Comparison of ENCODE assay signal across 1 cellular context in the genomic region with DNA sequence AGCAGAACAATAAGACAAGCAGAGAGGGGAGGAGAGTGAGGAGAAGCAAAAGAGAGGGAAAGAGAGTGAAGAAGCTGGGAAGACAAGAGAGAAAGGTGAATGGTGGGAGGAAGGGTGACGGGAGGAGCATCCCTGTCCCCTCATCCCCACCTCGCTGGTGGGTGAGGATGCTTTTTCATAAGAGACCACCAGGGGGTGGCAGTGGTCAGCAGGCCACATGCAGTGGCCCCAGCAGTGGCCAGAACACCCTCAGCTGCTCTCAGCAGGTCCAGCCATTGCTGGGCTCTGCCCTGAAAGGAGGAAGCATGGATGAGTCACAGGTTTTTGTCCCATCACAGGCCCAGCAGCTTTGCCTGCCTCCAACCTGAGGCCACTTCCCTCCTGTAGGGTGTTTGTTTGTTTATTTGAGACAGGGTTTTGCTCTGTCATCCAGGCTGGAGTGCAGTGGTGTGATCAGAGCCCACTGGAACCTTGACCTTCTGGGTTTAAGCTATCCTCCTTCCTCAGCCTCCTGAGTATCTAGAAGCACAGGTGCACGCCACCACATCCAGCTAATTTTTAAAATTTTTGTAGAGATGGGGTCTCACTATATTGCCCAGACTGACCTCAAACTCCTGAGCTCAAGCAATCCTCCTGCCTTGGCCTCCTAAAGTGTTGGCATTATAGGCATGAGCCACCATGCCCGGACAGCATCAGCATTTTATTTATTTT.
TF ChIP-seq lines count a peak whose summit lies in the region.

No MANE protein-coding gene starts in this region.

TF ChIP-seq in GM23338, 12 proteins besides CTCF, POLR2A, EP300 and RAD21 (continued from another document):
- TF ChIP-seq, protein P1, sequence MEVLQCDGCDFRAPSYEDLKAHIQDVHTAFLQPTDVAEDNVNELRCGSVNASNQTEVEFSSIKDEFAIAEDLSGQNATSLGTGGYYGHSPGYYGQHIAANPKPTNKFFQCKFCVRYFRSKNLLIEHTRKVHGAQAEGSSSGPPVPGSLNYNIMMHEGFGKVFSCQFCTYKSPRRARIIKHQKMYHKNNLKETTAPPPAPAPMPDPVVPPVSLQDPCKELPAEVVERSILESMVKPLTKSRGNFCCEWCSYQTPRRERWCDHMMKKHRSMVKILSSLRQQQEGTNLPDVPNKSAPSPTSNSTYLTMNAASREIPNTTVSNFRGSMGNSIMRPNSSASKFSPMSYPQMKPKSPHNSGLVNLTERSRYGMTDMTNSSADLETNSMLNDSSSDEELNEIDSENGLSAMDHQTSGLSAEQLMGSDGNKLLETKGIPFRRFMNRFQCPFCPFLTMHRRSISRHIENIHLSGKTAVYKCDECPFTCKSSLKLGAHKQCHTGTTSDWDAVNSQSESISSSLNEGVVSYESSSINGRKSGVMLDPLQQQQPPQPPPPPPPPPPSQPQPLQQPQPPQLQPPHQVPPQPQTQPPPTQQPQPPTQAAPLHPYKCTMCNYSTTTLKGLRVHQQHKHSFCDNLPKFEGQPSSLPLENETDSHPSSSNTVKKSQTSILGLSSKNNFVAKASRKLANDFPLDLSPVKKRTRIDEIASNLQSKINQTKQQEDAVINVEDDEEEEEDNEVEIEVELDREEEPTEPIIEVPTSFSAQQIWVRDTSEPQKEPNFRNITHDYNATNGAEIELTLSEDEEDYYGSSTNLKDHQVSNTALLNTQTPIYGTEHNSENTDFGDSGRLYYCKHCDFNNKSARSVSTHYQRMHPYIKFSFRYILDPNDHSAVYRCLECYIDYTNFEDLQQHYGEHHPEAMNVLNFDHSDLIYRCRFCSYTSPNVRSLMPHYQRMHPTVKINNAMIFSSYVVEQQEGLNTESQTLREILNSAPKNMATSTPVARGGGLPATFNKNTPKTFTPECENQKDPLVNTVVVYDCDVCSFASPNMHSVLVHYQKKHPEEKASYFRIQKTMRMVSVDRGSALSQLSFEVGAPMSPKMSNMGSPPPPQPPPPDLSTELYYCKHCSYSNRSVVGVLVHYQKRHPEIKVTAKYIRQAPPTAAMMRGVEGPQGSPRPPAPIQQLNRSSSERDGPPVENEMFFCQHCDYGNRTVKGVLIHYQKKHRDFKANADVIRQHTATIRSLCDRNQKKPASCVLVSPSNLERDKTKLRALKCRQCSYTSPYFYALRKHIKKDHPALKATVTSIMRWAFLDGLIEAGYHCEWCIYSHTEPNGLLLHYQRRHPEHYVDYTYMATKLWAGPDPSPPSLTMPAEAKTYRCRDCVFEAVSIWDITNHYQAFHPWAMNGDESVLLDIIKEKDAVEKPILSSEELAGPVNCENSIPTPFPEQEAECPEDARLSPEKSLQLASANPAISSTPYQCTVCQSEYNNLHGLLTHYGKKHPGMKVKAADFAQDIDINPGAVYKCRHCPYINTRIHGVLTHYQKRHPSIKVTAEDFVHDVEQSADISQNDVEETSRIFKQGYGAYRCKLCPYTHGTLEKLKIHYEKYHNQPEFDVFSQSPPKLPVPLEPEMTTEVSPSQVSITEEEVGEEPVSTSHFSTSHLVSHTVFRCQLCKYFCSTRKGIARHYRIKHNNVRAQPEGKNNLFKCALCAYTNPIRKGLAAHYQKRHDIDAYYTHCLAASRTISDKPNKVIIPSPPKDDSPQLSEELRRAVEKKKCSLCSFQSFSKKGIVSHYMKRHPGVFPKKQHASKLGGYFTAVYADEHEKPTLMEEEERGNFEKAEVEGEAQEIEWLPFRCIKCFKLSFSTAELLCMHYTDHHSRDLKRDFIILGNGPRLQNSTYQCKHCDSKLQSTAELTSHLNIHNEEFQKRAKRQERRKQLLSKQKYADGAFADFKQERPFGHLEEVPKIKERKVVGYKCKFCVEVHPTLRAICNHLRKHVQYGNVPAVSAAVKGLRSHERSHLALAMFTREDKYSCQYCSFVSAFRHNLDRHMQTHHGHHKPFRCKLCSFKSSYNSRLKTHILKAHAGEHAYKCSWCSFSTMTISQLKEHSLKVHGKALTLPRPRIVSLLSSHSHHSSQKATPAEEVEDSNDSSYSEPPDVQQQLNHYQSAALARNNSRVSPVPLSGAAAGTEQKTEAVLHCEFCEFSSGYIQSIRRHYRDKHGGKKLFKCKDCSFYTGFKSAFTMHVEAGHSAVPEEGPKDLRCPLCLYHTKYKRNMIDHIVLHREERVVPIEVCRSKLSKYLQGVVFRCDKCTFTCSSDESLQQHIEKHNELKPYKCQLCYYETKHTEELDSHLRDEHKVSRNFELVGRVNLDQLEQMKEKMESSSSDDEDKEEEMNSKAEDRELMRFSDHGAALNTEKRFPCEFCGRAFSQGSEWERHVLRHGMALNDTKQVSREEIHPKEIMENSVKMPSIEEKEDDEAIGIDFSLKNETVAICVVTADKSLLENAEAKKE (CRISPR knock-in tag; IDR thresholded peaks at IDR 0.05) = no peak
- TF ChIP-seq, protein P2, sequence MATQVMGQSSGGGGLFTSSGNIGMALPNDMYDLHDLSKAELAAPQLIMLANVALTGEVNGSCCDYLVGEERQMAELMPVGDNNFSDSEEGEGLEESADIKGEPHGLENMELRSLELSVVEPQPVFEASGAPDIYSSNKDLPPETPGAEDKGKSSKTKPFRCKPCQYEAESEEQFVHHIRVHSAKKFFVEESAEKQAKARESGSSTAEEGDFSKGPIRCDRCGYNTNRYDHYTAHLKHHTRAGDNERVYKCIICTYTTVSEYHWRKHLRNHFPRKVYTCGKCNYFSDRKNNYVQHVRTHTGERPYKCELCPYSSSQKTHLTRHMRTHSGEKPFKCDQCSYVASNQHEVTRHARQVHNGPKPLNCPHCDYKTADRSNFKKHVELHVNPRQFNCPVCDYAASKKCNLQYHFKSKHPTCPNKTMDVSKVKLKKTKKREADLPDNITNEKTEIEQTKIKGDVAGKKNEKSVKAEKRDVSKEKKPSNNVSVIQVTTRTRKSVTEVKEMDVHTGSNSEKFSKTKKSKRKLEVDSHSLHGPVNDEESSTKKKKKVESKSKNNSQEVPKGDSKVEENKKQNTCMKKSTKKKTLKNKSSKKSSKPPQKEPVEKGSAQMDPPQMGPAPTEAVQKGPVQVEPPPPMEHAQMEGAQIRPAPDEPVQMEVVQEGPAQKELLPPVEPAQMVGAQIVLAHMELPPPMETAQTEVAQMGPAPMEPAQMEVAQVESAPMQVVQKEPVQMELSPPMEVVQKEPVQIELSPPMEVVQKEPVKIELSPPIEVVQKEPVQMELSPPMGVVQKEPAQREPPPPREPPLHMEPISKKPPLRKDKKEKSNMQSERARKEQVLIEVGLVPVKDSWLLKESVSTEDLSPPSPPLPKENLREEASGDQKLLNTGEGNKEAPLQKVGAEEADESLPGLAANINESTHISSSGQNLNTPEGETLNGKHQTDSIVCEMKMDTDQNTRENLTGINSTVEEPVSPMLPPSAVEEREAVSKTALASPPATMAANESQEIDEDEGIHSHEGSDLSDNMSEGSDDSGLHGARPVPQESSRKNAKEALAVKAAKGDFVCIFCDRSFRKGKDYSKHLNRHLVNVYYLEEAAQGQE (IDR thresholded peaks at IDR 0.05; ENCODE audit: unreplicated experiment) = no peak
- TF ChIP-seq JUNB (IDR thresholded peaks at IDR 0.05; ENCODE audit: unreplicated experiment) (no peak), CREB1 (CRISPR knock-in tag; IDR thresholded peaks at IDR 0.05; ENCODE audit: low read depth) (no peak), ZNF331 (CRISPR knock-in tag; IDR thresholded peaks at IDR 0.05; ENCODE audit: low read depth) (no peak), STAT1 (IDR thresholded peaks at IDR 0.05; ENCODE audit: unreplicated experiment) (no peak), NANOG (IDR thresholded peaks at IDR 0.05; ENCODE audit: borderline replicate concordance) (no peak), POLR2AphosphoS5 (IDR thresholded peaks at IDR 0.05; ENCODE audit: low read depth) (no peak)
- TF ChIP-seq, protein P3, sequence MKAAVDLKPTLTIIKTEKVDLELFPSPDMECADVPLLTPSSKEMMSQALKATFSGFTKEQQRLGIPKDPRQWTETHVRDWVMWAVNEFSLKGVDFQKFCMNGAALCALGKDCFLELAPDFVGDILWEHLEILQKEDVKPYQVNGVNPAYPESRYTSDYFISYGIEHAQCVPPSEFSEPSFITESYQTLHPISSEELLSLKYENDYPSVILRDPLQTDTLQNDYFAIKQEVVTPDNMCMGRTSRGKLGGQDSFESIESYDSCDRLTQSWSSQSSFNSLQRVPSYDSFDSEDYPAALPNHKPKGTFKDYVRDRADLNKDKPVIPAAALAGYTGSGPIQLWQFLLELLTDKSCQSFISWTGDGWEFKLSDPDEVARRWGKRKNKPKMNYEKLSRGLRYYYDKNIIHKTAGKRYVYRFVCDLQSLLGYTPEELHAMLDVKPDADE (IDR thresholded peaks at IDR 0.05) = no peak
TF ChIP-seq in GM23338: peak in this region for 0.
